Comparison of ENCODE assay signal across 16 cellular contexts in the genomic region with DNA sequence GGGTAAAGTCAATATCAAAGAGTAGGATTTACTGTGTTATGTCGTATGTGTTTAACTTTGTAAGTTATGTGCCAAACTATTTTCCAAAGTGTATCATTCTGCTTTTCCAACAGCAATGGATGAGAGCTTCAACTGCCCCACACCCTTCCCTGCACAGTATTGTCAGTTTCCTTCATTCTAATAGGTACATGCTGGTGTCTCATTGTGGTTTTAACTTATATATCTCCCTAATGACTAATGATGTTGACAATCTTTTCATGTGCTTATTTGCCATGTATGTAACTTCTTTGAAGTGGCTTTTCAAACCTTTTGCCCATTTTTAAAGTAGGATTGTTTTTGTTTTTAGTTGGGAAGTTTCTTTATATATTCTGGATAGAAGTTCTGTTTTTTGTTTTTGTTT. TPM values are rescaled to one million over a fixed set of nuclear protein-coding genes. Genes with fewer than 3 reads are reported as not detected.
DNase-seq lines count a peak whose midpoint lies in the region; ATAC-seq and TF ChIP-seq lines count a peak whose summit lies in the region.
"Had no signal": no experiment of that assay in that cellular context is flagged by ENCODE, and none has a peak within 500 bp of the region (broad histone marks: within the 10 kb centered on the region; RNA-seq: fewer than 3 reads in every experiment).

No MANE protein-coding gene starts in this region.

- peaks cover 44 to 80% (median 61%) of the 10 kb centered on the region in 4 donors for H3K4me1 Mint-ChIP-seq in CD4-positive, CD25-positive, alpha-beta regulatory T cell
- H3K4me1 Mint-ChIP-seq in Caco-2 (ENCODE audit: low read depth, unreplicated experiment) = peaks cover 30% of the 10 kb centered on the region
- peaks cover 42% of the 10 kb centered on the region for H3K4me1 Mint-ChIP-seq in T-helper 17 cell
- peaks cover 37% of the 10 kb centered on the region for H3K4me1 Mint-ChIP-seq in memory B cell

- H3K36me3 ChIP-seq in CD4-positive, CD25-positive, alpha-beta regulatory T cell (ENCODE audit: control insufficient read depth, insufficient read depth, low read length) = peaks cover 17% of the 10 kb centered on the region
- H3K36me3 ChIP-seq in Caco-2 (ENCODE audit: control insufficient read depth, insufficient read depth, low read length) = peaks cover 1% of the 10 kb centered on the region
- H3K36me3 ChIP-seq in suprapubic skin = peaks cover 5% of the 10 kb centered on the region

- no peak overlapping the region for H3K27ac ChIP-seq in CD4-positive, CD25-positive, alpha-beta regulatory T cell (ENCODE audit: insufficient read depth, low read length, poor library complexity, severe bottlenecking)
- no peak overlapping the region for H3K27ac ChIP-seq in suprapubic skin

- peaks cover 0 to 6% of the 10 kb centered on the region in 2 experiments for H3K9me3 ChIP-seq in CD4-positive, CD25-positive, alpha-beta regulatory T cell (ENCODE audit: control insufficient read depth in 2 of 2, low read length in 2 of 2)
- H3K9me3 ChIP-seq in Caco-2 (peaks cover 8% of the 10 kb centered on the region), T-helper 17 cell (ENCODE audit: control insufficient read depth, low read length, poor library complexity, severe bottlenecking) (no peaks in the 10 kb centered on the region), suprapubic skin (no peaks in the 10 kb centered on the region)

- peaks cover 0 to 9% (median 3%) of the 10 kb centered on the region in 7 donors for H3K9me3 Mint-ChIP-seq in CD4-positive, CD25-positive, alpha-beta regulatory T cell
- H3K9me3 Mint-ChIP-seq in Caco-2 (ENCODE audit: unreplicated experiment) (peaks cover 23% of the 10 kb centered on the region), memory B cell (peaks cover 12% of the 10 kb centered on the region)

- H3K27me3 ChIP-seq in CD4-positive, CD25-positive, alpha-beta regulatory T cell (ENCODE audit: control insufficient read depth, insufficient read depth, low read length) = no peaks in the 10 kb centered on the region
- H3K27me3 ChIP-seq in Caco-2 (replicated peaks; ENCODE audit: control insufficient read depth, insufficient read depth, low read length) (no peaks in the 10 kb centered on the region), suprapubic skin (no peaks in the 10 kb centered on the region)

- H3K4me3 Mint-ChIP-seq in CD4-positive, CD25-positive, alpha-beta regulatory T cell = peak overlapping the region in 1 of 4 donors; percentile 91
- H3K4me3 Mint-ChIP-seq in Caco-2 (ENCODE audit: unreplicated experiment) = no peak overlapping the region
- no peak overlapping the region for H3K4me3 Mint-ChIP-seq in T-helper 17 cell
- H3K4me3 Mint-ChIP-seq in memory B cell = no peak overlapping the region

- peaks cover 18% of the 10 kb centered on the region for H3K4me1 ChIP-seq in CD4-positive, CD25-positive, alpha-beta regulatory T cell (ENCODE audit: control insufficient read depth, insufficient read depth, low read length, poor library complexity, severe bottlenecking)
- peaks cover 7% of the 10 kb centered on the region; the same call in 1 of the 2 replicates for H3K4me1 ChIP-seq in Caco-2
- peaks cover 15% of the 10 kb centered on the region for H3K4me1 ChIP-seq in suprapubic skin

- POLR2A ChIA-PET in Caco-2 (lab: Charles Lee) = no interaction called here

- no peak for TF ChIP-seq EP300 in suprapubic skin (IDR thresholded peaks at IDR 0.05)

- no peak for DNase-seq in CD4-positive, CD25-positive, alpha-beta regulatory T cell
- DNase-seq in Caco-2 (no peak), T-helper 17 cell (no peak), memory B cell (ENCODE audit: low spot score in 2 of 2) (no peak), suprapubic skin (ENCODE audit: low spot score in 2 of 2) (no peak), NCI-H345 treated with DMSO at 0.1 percent for 48 hours (lab: John Stamatoyannopoulos, UW; ENCODE audit: unreplicated experiment) (no peak)
- DNase-seq: C1 segment of cervical spinal cord, Calu3, KBM-7, MV-4-11, NCI-H1417, NCI-H1930, NCI-H345, NCI-H526 had no signal

- no peak for TF ChIP-seq POLR2A in suprapubic skin (IDR thresholded peaks at IDR 0.05)

- no peaks in the 10 kb centered on the region for H3K27me3 Mint-ChIP-seq in CD4-positive, CD25-positive, alpha-beta regulatory T cell
- H3K27me3 Mint-ChIP-seq in Caco-2 (ENCODE audit: insufficient read depth, unreplicated experiment) (no peaks in the 10 kb centered on the region), T-helper 17 cell (no peaks in the 10 kb centered on the region), memory B cell (no peaks in the 10 kb centered on the region)

- BruUV-seq in Caco-2 (replicated peaks; lab: Mats Ljungman, UMichigan) = no TSS peak

- TF ChIP-seq CTCF in Caco-2 (IDR thresholded peaks at IDR 0.05; ENCODE audit: insufficient read depth in 1 of 2, low read depth in 1 of 2, low read length in 1 of 2, severe bottlenecking in 1 of 2, unreplicated experiment in 1 of 2) (no peak), suprapubic skin (IDR thresholded peaks at IDR 0.05) (no peak)

- no peak overlapping the region for H3K4me3 ChIP-seq in CD4-positive, CD25-positive, alpha-beta regulatory T cell (ENCODE audit: low read depth, low read length)
- no peak overlapping the region for H3K4me3 ChIP-seq in Caco-2 (ENCODE audit: low read depth, low read length)
- no peak overlapping the region for H3K4me3 ChIP-seq in suprapubic skin
- H3K4me3 ChIP-seq: GM12878 had no signal

- H3K36me3 Mint-ChIP-seq in CD4-positive, CD25-positive, alpha-beta regulatory T cell = peaks cover 25% of the 10 kb centered on the region
- H3K36me3 Mint-ChIP-seq in Caco-2 (ENCODE audit: insufficient read depth, unreplicated experiment) (peaks cover 58% of the 10 kb centered on the region), T-helper 17 cell (ENCODE audit: low read depth) (peaks cover 2% of the 10 kb centered on the region), memory B cell (peaks cover 16% of the 10 kb centered on the region)

- peak overlapping the region; percentile 29 to 100 (median 76) for H3K27ac Mint-ChIP-seq in CD4-positive, CD25-positive, alpha-beta regulatory T cell
- H3K27ac Mint-ChIP-seq in Caco-2 (ENCODE audit: unreplicated experiment) (peak overlapping the region; percentile 42), T-helper 17 cell (peak overlapping the region; percentile 19), memory B cell (peak overlapping the region; percentile 97)

- 61% methylated on average over 1 of the region's 1 CpG for WGBS in suprapubic skin

- intact Hi-C loops in Caco-2 (cut with micrococcal nuclease; ENCODE audit: unreplicated experiment) = no loop called here

- CTCF ChIA-PET in Caco-2 (lab: Charles Lee) = no interaction called here

- ATAC-seq in CD4-positive, CD25-positive, alpha-beta regulatory T cell (ENCODE audit: low read depth in 2 of 2) = no peak
- no peak for ATAC-seq in T-helper 17 cell
- ATAC-seq in memory B cell (ENCODE audit: low read depth) = no peak
- ATAC-seq in GM18909 (IDR thresholded peaks at IDR 0.05; ENCODE audit: poor library complexity, unreplicated experiment) = no peak
- ATAC-seq: GM12878 had no signal

RNA-seq across cellular contexts. Expression of a gene that starts 3.8 kb away (rescaled TPM):
- total RNA-seq in CD4-positive, CD25-positive, alpha-beta regulatory T cell = 47.0 TPM
- 10 to 100 TPM; 51.6 to 62.5 (median 56.8) TPM for polyA plus RNA-seq in CD4-positive, CD25-positive, alpha-beta regulatory T cell
- total RNA-seq in Caco-2 (2022) (72.4 and 74.5 TPM in 2 replicates), T-helper 17 cell (10 to 100 TPM; 28.7 to 31.2 TPM), suprapubic skin (10 to 100 TPM; 31.9 to 58.6 (median 43.6) TPM)

RNA-seq across cellular contexts. Expression of a gene that starts 13.4 kb away (rescaled TPM):
- total RNA-seq in CD4-positive, CD25-positive, alpha-beta regulatory T cell = 25.2 TPM
- polyA plus RNA-seq in CD4-positive, CD25-positive, alpha-beta regulatory T cell = 10 to 100 TPM; 29.5 to 34.5 (median 30.5) TPM
- total RNA-seq in Caco-2 (2022) (366 and 449 TPM in 2 replicates), T-helper 17 cell (10 to 100 TPM; 14.7 to 20.6 TPM), suprapubic skin (10 to 100 TPM; 35.4 to 56.2 (median 38.6) TPM)

RNA-seq across cellular contexts. Expression of a gene that starts 44.0 kb away (rescaled TPM):
- 53.7 TPM for total RNA-seq in CD4-positive, CD25-positive, alpha-beta regulatory T cell
- 10 to 100 TPM; 26.3 to 40.5 (median 30.8) TPM for polyA plus RNA-seq in CD4-positive, CD25-positive, alpha-beta regulatory T cell
- 62.0 and 72.5 TPM in 2 replicates for total RNA-seq in Caco-2 (2022)
- total RNA-seq in T-helper 17 cell = 10 to 100 TPM; 49.3 to 51.8 TPM
- 10 to 100 TPM; 37.1 to 55.9 (median 42.5) TPM for total RNA-seq in suprapubic skin

RNA-seq across cellular contexts. Expression of a gene that starts 51.0 kb away (rescaled TPM):
- 29.6 TPM for total RNA-seq in CD4-positive, CD25-positive, alpha-beta regulatory T cell
- polyA plus RNA-seq in CD4-positive, CD25-positive, alpha-beta regulatory T cell = 10 to 100 TPM in 2 of 4 donors, 1 to 10 TPM in 2; 5.2 to 12.4 (median 9.6) TPM
- total RNA-seq in Caco-2 (2022) (33.6 and 34.6 TPM in 2 replicates), T-helper 17 cell (10 to 100 TPM; 27.4 to 31.6 TPM), suprapubic skin (10 to 100 TPM; 26.4 to 44.6 (median 26.8) TPM)

Comparison
In these comparisons a context has a peak if more than half of its experiments do, and no peak if none do; other contexts are left out.
1. H3K27ac Mint-ChIP-seq: peak in every context shown above with its lines; median percentile 97 in memory B cell; 76 in CD4-positive, CD25-positive, alpha-beta regulatory T cell; 42 in Caco-2; 19 in T-helper 17 cell.